ENCODE assay signal across 9 cellular contexts in the genomic region with DNA sequence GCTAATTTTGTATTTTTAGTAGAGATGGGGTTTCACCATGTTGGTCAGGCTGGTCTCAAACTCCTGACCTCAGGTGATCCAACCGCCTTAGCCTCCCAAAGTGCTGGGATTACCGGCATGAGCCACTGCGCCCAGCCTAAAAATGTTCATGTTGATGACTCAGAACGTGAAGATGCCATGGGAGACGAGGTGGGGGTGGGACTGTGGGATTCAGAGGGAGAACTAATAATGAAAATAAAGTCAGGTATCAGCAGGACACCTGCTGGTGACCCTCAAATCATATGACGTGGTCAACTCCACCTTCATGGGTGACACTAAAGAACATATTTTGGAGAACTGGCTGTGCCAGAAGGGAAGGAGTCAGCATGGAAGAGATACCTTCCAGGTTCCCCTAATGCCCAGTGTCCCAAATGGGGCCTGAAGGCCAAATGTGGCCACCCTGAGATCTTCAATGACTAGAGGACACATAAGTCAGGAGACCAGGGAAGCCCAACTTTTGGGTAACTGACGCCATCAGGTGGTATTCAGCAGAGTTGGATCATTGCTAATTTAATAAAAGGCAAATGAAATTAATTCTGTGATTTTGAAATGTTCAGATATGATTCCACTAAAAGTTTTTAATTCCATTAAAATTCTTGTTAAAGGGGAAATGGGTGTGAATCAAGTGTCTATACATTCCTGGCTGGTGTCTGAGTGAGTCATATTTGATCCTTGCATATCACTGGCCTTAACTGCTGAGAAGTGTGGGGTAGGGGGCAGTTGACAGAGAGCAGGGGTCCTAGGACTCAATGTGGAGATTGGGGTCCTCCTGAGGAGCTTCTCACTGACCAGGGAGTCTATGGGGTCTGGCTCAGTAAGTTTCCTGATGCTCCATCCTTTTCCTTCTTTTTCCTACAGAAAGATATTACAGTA.
DNase-seq lines count a peak whose midpoint lies in the region; ATAC-seq and TF ChIP-seq lines count a peak whose summit lies in the region.
"Had no signal": no experiment of that assay in that cellular context is flagged by ENCODE, and none has a peak within 500 bp of the region (broad histone marks: within the 10 kb centered on the region; RNA-seq: fewer than 3 reads in every experiment).

No MANE protein-coding gene starts in this region.

- no peaks in the 10 kb centered on the region for H3K36me3 ChIP-seq in heart right ventricle
- H3K36me3 ChIP-seq in upper lobe of left lung: no peaks in the 10 kb centered on the region

- no peak for TF ChIP-seq EP300 in upper lobe of left lung (IDR thresholded peaks at IDR 0.05)

- H3K27me3 ChIP-seq in heart right ventricle (no peaks in the 10 kb centered on the region), upper lobe of left lung (no peaks in the 10 kb centered on the region)

- TF ChIP-seq POLR2A in upper lobe of left lung (IDR thresholded peaks at IDR 0.05): no peak

- intact Hi-C loops in heart right ventricle (cut with DNase I) (loop anchor here in 9 of 10 donors (1.0 to 10.0 kb wide), 5 partner anchors 286 to 291 kb away; no protein-coding TSS in a partner anchor), Right ventricle myocardium inferior (cut with DNase I) (no loop called here)

- peak in 3 of 8 donors; percentile 35 to 44 (median 42) for ATAC-seq in heart right ventricle
- ATAC-seq in Right ventricle myocardium inferior: no peak
- ATAC-seq in upper lobe of left lung (ENCODE audit: low FRiP score in 2 of 2): peak in 1 of 2 donors; percentile 51
- ATAC-seq in GM19455 (IDR thresholded peaks at IDR 0.05; ENCODE audit: unreplicated experiment): no peak
- ATAC-seq in HG02981 (IDR thresholded peaks at IDR 0.05; ENCODE audit: unreplicated experiment): no peak

- H3K9me3 ChIP-seq in heart right ventricle (no peaks in the 10 kb centered on the region), upper lobe of left lung (no peaks in the 10 kb centered on the region)

- no peak overlapping the region for H3K4me3 ChIP-seq in heart right ventricle
- H3K4me3 ChIP-seq in fibroblast of the aortic adventitia (ENCODE audit: low read depth, low read length): no peak overlapping the region
- no peak overlapping the region for H3K4me3 ChIP-seq in upper lobe of left lung

- H3K27ac ChIP-seq in heart right ventricle: no peak overlapping the region
- no peak overlapping the region for H3K27ac ChIP-seq in upper lobe of left lung

- WGBS in heart right ventricle, 2 donors: 78 to 84% methylated on average over 7 of the region's 7 CpGs
- WGBS in upper lobe of left lung, 2 donors: 81 to 89% methylated on average over 7 of the region's 7 CpGs

- peak in 1 of 2 donors; percentile 21 for DNase-seq in heart right ventricle
- no peak for DNase-seq in Right ventricle myocardium inferior (ENCODE audit: missing footprints)
- DNase-seq in RPMI7951 (ENCODE audit: low read depth): peak; percentile 58
- peak; percentile 76 for DNase-seq in fibroblast of the aortic adventitia (ENCODE audit: low read depth)
- no peak for DNase-seq in upper lobe of left lung
- no peak for DNase-seq in activated CD8-positive, alpha-beta memory T cell treated with anti-CD3 and anti-CD28 coated beads, Interleukin-2, amount 50 U/mL, for 48 hours
- DNase-seq: activated CD4-positive, alpha-beta T cell treated with anti-CD3 and anti-CD28 coated beads, Interleukin-2, amount 50 U/mL, for 4 hours had no signal

- TF ChIP-seq CTCF in heart right ventricle (IDR thresholded peaks at IDR 0.05): peak in 8 of 9 donors; percentile 6 to 60 (median 48)
- TF ChIP-seq CTCF in fibroblast of the aortic adventitia (IDR thresholded peaks at IDR 0.05; ENCODE audit: insufficient read depth, low read length): peak; percentile 44
- TF ChIP-seq CTCF in upper lobe of left lung (IDR thresholded peaks at IDR 0.05): peak in 4 of 6 experiments; percentile 29 to 49 (median 36)

- H3K4me1 ChIP-seq in heart right ventricle (peaks cover 0 to 3% (median 0%) of the 10 kb centered on the region in 9 donors), upper lobe of left lung (peaks cover under 1 to 3% (median 2%) of the 10 kb centered on the region in 4 donors)

Comparison
In these comparisons a context has a peak if more than half of its experiments do, and no peak if none do; other contexts are left out.
1. DNase-seq: peak in RPMI7951 (single experiment) and fibroblast of the aortic adventitia (single experiment); none in Right ventricle myocardium inferior (single experiment), upper lobe of left lung (0 of 2) and activated CD8-positive, alpha-beta memory T cell treated with anti-CD3 and anti-CD28 coated beads, Interleukin-2, amount 50 U/mL, for 48 hours (single experiment).
2. Peak in every context shown above with its lines, with median percentiles within 50 percentile points of each other: CTCF ChIP-seq.